ENCODE assay signal across 10 cellular contexts in the genomic region with DNA sequence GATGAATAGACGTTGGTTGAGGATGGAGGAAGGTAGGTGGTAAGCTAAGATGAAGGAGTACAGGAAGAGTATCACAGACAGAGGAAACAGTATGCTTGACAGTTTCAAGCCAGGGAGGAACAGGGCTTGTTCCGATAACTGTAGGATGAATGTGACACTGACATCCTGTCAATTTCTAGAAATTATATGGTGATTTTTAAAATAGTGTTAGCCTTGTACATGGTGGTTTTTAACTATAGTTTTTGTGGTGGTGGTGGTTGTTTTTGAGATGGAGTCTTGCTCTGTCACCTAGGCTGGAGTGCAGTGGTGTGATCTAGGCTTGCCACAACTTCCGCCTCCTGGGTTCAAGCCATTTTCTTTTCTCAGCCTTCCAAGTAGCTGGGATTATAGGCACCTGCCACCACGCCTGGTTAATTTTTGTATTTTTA.
DNase-seq lines count a peak whose midpoint lies in the region; ATAC-seq and TF ChIP-seq lines count a peak whose summit lies in the region.
"Had no signal": no experiment of that assay in that cellular context is flagged by ENCODE, and none has a peak within 500 bp of the region (broad histone marks: within the 10 kb centered on the region; RNA-seq: fewer than 3 reads in every experiment).

No MANE protein-coding gene starts in this region.

- 92% methylated on average over 4 of the region's 4 CpGs for WGBS in mesenchymal stem cell

- peaks cover 6% of the 10 kb centered on the region for H3K79me1 ChIP-seq in mesenchymal stem cell (replicated peaks; ENCODE audit: low read length, poor library complexity, severe bottlenecking)

- H3K14ac ChIP-seq in mesenchymal stem cell (ENCODE audit: low read length in 2 of 2), result no peak overlapping the region

- no peak overlapping the region for H3K18ac ChIP-seq in mesenchymal stem cell (ENCODE audit: low read depth in 1 of 2, low read length in 2 of 2)

- no peak overlapping the region for H3K4ac ChIP-seq in mesenchymal stem cell (ENCODE audit: low read depth in 1 of 2, low read length in 2 of 2)

- peak overlapping the region; percentile 39 for H3K9ac ChIP-seq in mesenchymal stem cell (ENCODE audit: low read length)

- no peak overlapping the region for H3K27ac ChIP-seq in mesenchymal stem cell (ENCODE audit: low read length, poor library complexity, severe bottlenecking)

- CTCF ChIA-PET in activated CD4-positive, alpha-beta memory T cell treated with anti-CD3 and anti-CD28 coated beads, Interleukin-2, amount 10 ng/mL, durations not matched to agents 7 days and 5 days (lab: Charles Lee), result interaction anchor here (1.0 to 1.7 kb wide), 4 partner anchors 25 to 200 kb away, joined by 3 to 7 read pairs (median 6); no protein-coding TSS in a partner anchor

- peaks cover 82% of the 10 kb centered on the region for H3K4me1 Mint-ChIP-seq in CD14-positive monocyte
- peaks cover 75% of the 10 kb centered on the region for H3K4me1 Mint-ChIP-seq in activated CD4-positive, alpha-beta memory T cell treated with anti-CD3 and anti-CD28 coated beads, Interleukin-2, amount 10 ng/mL, durations not matched to agents 7 days and 5 days

- H3K4me3 ChIP-seq in mesenchymal stem cell (ENCODE audit: insufficient read depth in 1 of 2, low read depth in 1 of 2, low read length in 2 of 2), result no peak overlapping the region
- H3K4me3 ChIP-seq: right atrium auricular region had no signal

- no peaks in the 10 kb centered on the region for H3K9me3 ChIP-seq in mesenchymal stem cell (ENCODE audit: control insufficient read depth, low read length)
- H3K9me3 ChIP-seq: right atrium auricular region had no signal

- H4K91ac ChIP-seq in mesenchymal stem cell (ENCODE audit: low read length), result no peak overlapping the region

- H3K9me3 Mint-ChIP-seq in CD14-positive monocyte, result no peaks in the 10 kb centered on the region
- peaks cover 11% of the 10 kb centered on the region for H3K9me3 Mint-ChIP-seq in activated CD4-positive, alpha-beta memory T cell treated with anti-CD3 and anti-CD28 coated beads, Interleukin-2, amount 10 ng/mL, durations not matched to agents 7 days and 5 days

- TF ChIP-seq CTCF in CD14-positive monocyte (IDR thresholded peaks at IDR 0.05), result no peak

- H3K27me3 Mint-ChIP-seq in CD14-positive monocyte (ENCODE audit: low read depth in 3 of 3), result no peaks in the 10 kb centered on the region
- H3K27me3 Mint-ChIP-seq in activated CD4-positive, alpha-beta memory T cell treated with anti-CD3 and anti-CD28 coated beads, Interleukin-2, amount 10 ng/mL, durations not matched to agents 7 days and 5 days, result no peaks in the 10 kb centered on the region

- peaks cover 13 to 30% of the 10 kb centered on the region in 2 experiments for H3K36me3 ChIP-seq in mesenchymal stem cell (ENCODE audit: control insufficient read depth in 1 of 2, insufficient read depth in 2 of 2, low read depth in 1 of 2, low read length in 2 of 2)
- H3K36me3 ChIP-seq: right atrium auricular region had no signal

- H2AFZ ChIP-seq in mesenchymal stem cell (ENCODE audit: low read depth, low read length), result no peak overlapping the region

- H3K23ac ChIP-seq in mesenchymal stem cell (ENCODE audit: low read length in 2 of 2), result no peak overlapping the region

- H2BK120ac ChIP-seq in mesenchymal stem cell (ENCODE audit: low read depth, low read length), result no peak overlapping the region

- DNase-seq in CD14-positive monocyte (ENCODE audit: low spot score) (no peak), mesenchymal stem cell (no peak), amygdala (lab: John Stamatoyannopoulos, UW) (no peak), glomerular visceral epithelial cell (ENCODE audit: extremely low spot score) (no peak), HUDEP-2 (lab: John Stamatoyannopoulos, UW; ENCODE audit: unreplicated experiment in 76 of 76) (no peak)
- peak; percentile 62 for DNase-seq in activated CD4-positive, alpha-beta memory T cell treated with anti-CD3 and anti-CD28 coated beads, Interleukin-2, amount 10 ng/mL, durations not matched to agents 7 days and 5 days
- DNase-seq: NCI-H1092 treated with DMSO at 0.1 percent for 48 hours had no signal

- peak; percentile 52 for ATAC-seq in GM21423 (IDR thresholded peaks at IDR 0.05; ENCODE audit: unreplicated experiment)
- ATAC-seq in GM21515 (IDR thresholded peaks at IDR 0.05; ENCODE audit: unreplicated experiment), result no peak

- POLR2A ChIA-PET in activated CD4-positive, alpha-beta memory T cell treated with anti-CD3 and anti-CD28 coated beads, Interleukin-2, amount 10 ng/mL, durations not matched to agents 7 days and 5 days (lab: Charles Lee), result interaction anchor here (0.6 to 4.0 kb wide), 9 partner anchors 9 to 93 kb away, joined by 3 to 51 read pairs (median 3); a partner anchor contains a TSS

- no peak overlapping the region for H3K4me3 Mint-ChIP-seq in CD14-positive monocyte
- H3K4me3 Mint-ChIP-seq in activated CD4-positive, alpha-beta memory T cell treated with anti-CD3 and anti-CD28 coated beads, Interleukin-2, amount 10 ng/mL, durations not matched to agents 7 days and 5 days, result no peak overlapping the region

- no peak overlapping the region for H2BK15ac ChIP-seq in mesenchymal stem cell (ENCODE audit: low read depth, poor library complexity, severe bottlenecking)

- no peak overlapping the region for H2BK5ac ChIP-seq in mesenchymal stem cell (ENCODE audit: low read depth, low read length, poor library complexity, severe bottlenecking)

- H3K36me3 Mint-ChIP-seq in CD14-positive monocyte, result peaks cover 24 to 32% of the 10 kb centered on the region in 2 donors
- peaks cover 46% of the 10 kb centered on the region for H3K36me3 Mint-ChIP-seq in activated CD4-positive, alpha-beta memory T cell treated with anti-CD3 and anti-CD28 coated beads, Interleukin-2, amount 10 ng/mL, durations not matched to agents 7 days and 5 days (ENCODE audit: low read depth)

- H3K4me2 ChIP-seq in mesenchymal stem cell (ENCODE audit: low read length, poor library complexity, severe bottlenecking), result no peak overlapping the region

- H3K27ac Mint-ChIP-seq in CD14-positive monocyte, result peak overlapping the region; percentile 99 to 100 (median 100)
- H3K27ac Mint-ChIP-seq in activated CD4-positive, alpha-beta memory T cell treated with anti-CD3 and anti-CD28 coated beads, Interleukin-2, amount 10 ng/mL, durations not matched to agents 7 days and 5 days, result peak overlapping the region; percentile 87

- H4K8ac ChIP-seq in mesenchymal stem cell (ENCODE audit: low read length), result no peak overlapping the region

- intact Hi-C loops in CD14-positive monocyte (cut with micrococcal nuclease), result no loop called here

- H2AK5ac ChIP-seq in mesenchymal stem cell (ENCODE audit: low read length, severe bottlenecking), result no peak overlapping the region

- peaks cover 11% of the 10 kb centered on the region for H3K4me1 ChIP-seq in mesenchymal stem cell (ENCODE audit: control insufficient read depth, insufficient read depth, low read depth, low read length)

- H2BK12ac ChIP-seq in mesenchymal stem cell (ENCODE audit: low read length in 2 of 2), result no peak overlapping the region

- no peaks in the 10 kb centered on the region for H3K27me3 ChIP-seq in mesenchymal stem cell (ENCODE audit: control insufficient read depth in 1 of 2, insufficient read depth in 1 of 2, low read length in 2 of 2)
- H3K27me3 ChIP-seq: right atrium auricular region had no signal
